In the genomic region with DNA sequence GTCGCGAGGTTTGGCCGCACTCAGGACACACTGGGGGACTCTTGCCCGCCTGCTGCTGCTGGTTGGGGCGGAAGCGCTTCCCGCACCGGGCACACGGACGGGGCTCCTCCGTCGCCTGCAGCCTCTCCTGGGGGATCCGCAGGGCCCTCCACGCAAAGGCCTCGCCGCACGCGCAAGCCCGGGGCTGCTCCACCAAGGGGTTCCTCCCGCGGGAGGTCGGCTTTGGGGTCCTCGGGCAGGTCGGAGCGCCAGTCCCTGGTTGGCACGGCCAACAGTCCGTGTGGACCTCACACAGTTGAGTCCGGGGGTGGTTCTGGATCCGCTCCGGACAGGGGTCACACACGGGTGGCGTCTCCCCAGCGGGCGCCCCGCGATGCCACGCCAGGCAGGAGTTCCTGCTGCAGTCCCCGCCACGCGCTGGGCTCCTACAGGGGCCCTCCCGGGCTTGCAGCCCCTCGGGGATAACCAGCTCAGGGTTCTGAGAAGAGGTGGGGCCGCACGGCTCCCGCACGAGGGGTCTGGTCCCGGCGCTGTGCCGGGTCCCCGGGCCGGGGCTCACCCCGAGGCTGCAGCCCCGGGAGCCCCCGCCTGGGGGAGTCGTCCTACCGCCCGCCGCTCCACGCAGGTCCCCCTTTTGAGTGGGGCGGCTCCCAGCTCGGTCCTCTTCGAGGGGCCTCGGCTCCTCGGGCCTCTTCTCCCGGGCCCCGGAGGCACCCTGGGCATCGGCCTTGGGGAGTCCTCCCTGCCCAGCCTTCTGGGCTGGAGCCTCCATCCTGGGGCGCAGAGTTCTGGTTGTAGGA, we compare ENCODE assay signal across 26 cellular contexts. TPM values are rescaled to one million over a fixed set of nuclear protein-coding genes. Genes with fewer than 3 reads are reported as not detected.
DNase-seq lines count a peak whose midpoint lies in the region; ATAC-seq and TF ChIP-seq lines count a peak whose summit lies in the region.
"Had no signal": no experiment of that assay in that cellular context is flagged by ENCODE, and none has a peak within 500 bp of the region (broad histone marks: within the 10 kb centered on the region; RNA-seq: fewer than 3 reads in every experiment).

No MANE protein-coding gene starts in this region.

- H3K27ac ChIP-seq in RWPE2 (ENCODE audit: poor library complexity, severe bottlenecking), result no peak overlapping the region
- H3K27ac ChIP-seq in osteoblast (ENCODE audit: low read depth, low read length), result no peak overlapping the region
- H3K27ac ChIP-seq: C4-2B had no signal

- intact Hi-C loops in natural killer cell (cut with micrococcal nuclease), result no loop called here

- no peaks in the 10 kb centered on the region for H4K20me1 ChIP-seq in osteoblast (ENCODE audit: insufficient read depth, low read length)

- H3K4me2 ChIP-seq in osteoblast (ENCODE audit: insufficient read depth, low read length), result no peak overlapping the region

- H3K79me2 ChIP-seq in osteoblast (ENCODE audit: insufficient read depth, low read length), result no peaks in the 10 kb centered on the region

- no peaks in the 10 kb centered on the region for H3K27me3 Mint-ChIP-seq in natural killer cell treated with Interleukin-12 subunit alpha and Interleukin-12 subunit beta and Interleukin-15 and Interleukin-18, amount 100 ng/mL, for 72 hours
- H3K27me3 Mint-ChIP-seq in natural killer cell (ENCODE audit: low read depth in 2 of 2), result no peaks in the 10 kb centered on the region
- H3K27me3 Mint-ChIP-seq: B cell had no signal

- H3K27me3 ChIP-seq in RWPE2 (ENCODE audit: insufficient read depth, poor library complexity, severe bottlenecking) (no peaks in the 10 kb centered on the region), osteoblast (ENCODE audit: insufficient read depth, low read length) (no peaks in the 10 kb centered on the region)

- no peaks in the 10 kb centered on the region for H3K36me3 ChIP-seq in RWPE2 (ENCODE audit: low read depth)
- H3K36me3 ChIP-seq in osteoblast (ENCODE audit: insufficient read depth, low read length), result no peaks in the 10 kb centered on the region

- H3K9me3 ChIP-seq in RWPE2 (ENCODE audit: severe bottlenecking), result no peaks in the 10 kb centered on the region
- no peaks in the 10 kb centered on the region for H3K9me3 ChIP-seq in osteoblast (ENCODE audit: low read depth, low read length)

- H3K9me3 Mint-ChIP-seq in natural killer cell treated with Interleukin-12 subunit alpha and Interleukin-12 subunit beta and Interleukin-15 and Interleukin-18, amount 100 ng/mL, for 72 hours, result no peaks in the 10 kb centered on the region
- no peaks in the 10 kb centered on the region for H3K9me3 Mint-ChIP-seq in natural killer cell
- H3K9me3 Mint-ChIP-seq: CD8-positive, alpha-beta T cell had no signal

- H3K4me3 ChIP-seq in RWPE2 (ENCODE audit: severe bottlenecking) (no peak overlapping the region), osteoblast (ENCODE audit: insufficient read depth, low read length) (no peak overlapping the region)

- H2AFZ ChIP-seq in osteoblast (ENCODE audit: low read length), result no peak overlapping the region

- no peak overlapping the region for H3K27ac Mint-ChIP-seq in natural killer cell treated with Interleukin-12 subunit alpha and Interleukin-12 subunit beta and Interleukin-15 and Interleukin-18, amount 100 ng/mL, for 72 hours
- H3K27ac Mint-ChIP-seq in natural killer cell, result no peak overlapping the region
- H3K27ac Mint-ChIP-seq: B cell; CD8-positive, alpha-beta T cell had no signal

- H3K36me3 Mint-ChIP-seq in natural killer cell treated with Interleukin-12 subunit alpha and Interleukin-12 subunit beta and Interleukin-15 and Interleukin-18, amount 100 ng/mL, for 72 hours, result no peaks in the 10 kb centered on the region
- H3K36me3 Mint-ChIP-seq in natural killer cell, result no peaks in the 10 kb centered on the region

- no peak overlapping the region for H3K4me3 Mint-ChIP-seq in natural killer cell treated with Interleukin-12 subunit alpha and Interleukin-12 subunit beta and Interleukin-15 and Interleukin-18, amount 100 ng/mL, for 72 hours
- no peak overlapping the region for H3K4me3 Mint-ChIP-seq in natural killer cell
- H3K4me3 Mint-ChIP-seq: B cell; CD8-positive, alpha-beta T cell had no signal

- no peak for TF ChIP-seq CTCF in natural killer cell (IDR thresholded peaks at IDR 0.05)
- no peak for TF ChIP-seq CTCF in RWPE2 (IDR thresholded peaks at IDR 0.05; ENCODE audit: poor library complexity, severe bottlenecking)
- no peak for TF ChIP-seq CTCF in osteoblast (IDR thresholded peaks at IDR 0.05; ENCODE audit: extremely low read depth, low read depth, low read length)

- H3K4me1 ChIP-seq in RWPE2 (ENCODE audit: insufficient read depth, poor library complexity, severe bottlenecking), result no peaks in the 10 kb centered on the region
- no peaks in the 10 kb centered on the region for H3K4me1 ChIP-seq in osteoblast (ENCODE audit: insufficient read depth, low read length)

- ATAC-seq in natural killer cell treated with Interleukin-12 subunit alpha and Interleukin-12 subunit beta and Interleukin-15 and Interleukin-18, amount 100 ng/mL, for 72 hours, result no peak
- ATAC-seq in natural killer cell (no peak), RWPE2 (ENCODE audit: low read depth) (no peak)
- ATAC-seq: CD8-positive, alpha-beta T cell; PC-3 had no signal

- DNase-seq in natural killer cell treated with Interleukin-12 subunit alpha and Interleukin-12 subunit beta and Interleukin-15 and Interleukin-18, amount 100 ng/mL, for 72 hours (ENCODE audit: low spot score), result peak; percentile 56
- DNase-seq in natural killer cell (no peak), RWPE2 (ENCODE audit: low spot score) (peak; percentile 68), osteoblast (ENCODE audit: insufficient read length, low spot score, missing footprints) (peak; percentile 65), epidermal melanocyte (ENCODE audit: insufficient read length, low spot score) (no peak), HT-29 (ENCODE audit: low spot score) (no peak), RPMI8226 (no peak)
- DNase-seq: Calu3; CD8-positive, alpha-beta T cell; DMS79 treated with DMSO at 0.1 percent for 48 hours; GF-D8; KBM-7; MV-4-11; NCI-H1105 treated with DMSO at 0.1 percent for 48 hours; NCI-H146; NCI-H2029; NCI-H446 treated with DMSO at 0.1 percent for 48 hours; NCI-H526; NCI-H82; NK-92 treated with Interleukin-12 subunit alpha and Interleukin-12 subunit beta, amount 100 ng/mL, for 24 hours; PC-3; SHP77 had no signal

- no peaks in the 10 kb centered on the region for H3K4me1 Mint-ChIP-seq in natural killer cell treated with Interleukin-12 subunit alpha and Interleukin-12 subunit beta and Interleukin-15 and Interleukin-18, amount 100 ng/mL, for 72 hours (ENCODE audit: low read depth in 2 of 2)
- H3K4me1 Mint-ChIP-seq in natural killer cell, result no peaks in the 10 kb centered on the region

RNA-seq across cellular contexts. Expression of a gene that starts 6.2 kb away (rescaled TPM):
- total RNA-seq in natural killer cell treated with Interleukin-12 subunit alpha and Interleukin-12 subunit beta and Interleukin-15 and Interleukin-18, amount 100 ng/mL, for 72 hours, result 1 to 10 TPM in 1 of 2 donors, under 1 TPM in 1; 0.52 to 1.4 TPM
- under 1 TPM; 0.40 to 0.61 (median 0.60) TPM for total RNA-seq in natural killer cell
- total RNA-seq in osteoblast, result 1.2 and 1.4 TPM in 2 replicates
- total RNA-seq in HT-29 (2014; rRNA removed; shearing (Covaris generic)), result 2.0 and 6.0 TPM in 2 replicates

RNA-seq across cellular contexts. Expression of a gene that starts 12.1 kb away (rescaled TPM):
- under 1 TPM; 0.71 to 0.86 TPM for total RNA-seq in natural killer cell treated with Interleukin-12 subunit alpha and Interleukin-12 subunit beta and Interleukin-15 and Interleukin-18, amount 100 ng/mL, for 72 hours
- total RNA-seq in natural killer cell, result 1 to 10 TPM in 2 of 3 donors, under 1 TPM in 1; 0.63 to 1.4 (median 1.3) TPM
- total RNA-seq in osteoblast, result 4.4 and 4.7 TPM in 2 replicates
- 8.3 and 10.4 TPM in 2 replicates for total RNA-seq in HT-29 (2014; rRNA removed; shearing (Covaris generic))

RNA-seq across cellular contexts. Expression of a gene that starts 15.5 kb away (rescaled TPM):
- total RNA-seq in natural killer cell treated with Interleukin-12 subunit alpha and Interleukin-12 subunit beta and Interleukin-15 and Interleukin-18, amount 100 ng/mL, for 72 hours, result 1 to 10 TPM; 4.4 to 5.2 TPM
- total RNA-seq in natural killer cell (10 to 100 TPM in 1 of 3 donors, 1 to 10 TPM in 2; 2.0 to 10.6 (median 3.5) TPM), osteoblast (1.1 and 1.5 TPM in 2 replicates)
- total RNA-seq in HT-29 (2014; rRNA removed; shearing (Covaris generic)), result 0.47 TPM in 1 of 2 replicates, not detected in the other
- total RNA-seq: Calu3 had no signal

RNA-seq across cellular contexts. Expression of a gene that starts 18.3 kb away (rescaled TPM):
- 100 to 1,000 TPM; 757 to 786 TPM for total RNA-seq in natural killer cell treated with Interleukin-12 subunit alpha and Interleukin-12 subunit beta and Interleukin-15 and Interleukin-18, amount 100 ng/mL, for 72 hours
- 100 to 1,000 TPM; 406 to 580 (median 525) TPM for total RNA-seq in natural killer cell
- total RNA-seq in osteoblast, result 1,166 and 1,239 TPM in 2 replicates
- 5,822 and 6,132 TPM in 2 replicates for total RNA-seq in HT-29 (2014; rRNA removed; shearing (Covaris generic))

RNA-seq across cellular contexts. Expression of a gene that starts 26.7 kb away (rescaled TPM):
- total RNA-seq in natural killer cell treated with Interleukin-12 subunit alpha and Interleukin-12 subunit beta and Interleukin-15 and Interleukin-18, amount 100 ng/mL, for 72 hours, result 1 to 10 TPM in 1 of 2 donors, under 1 TPM in 1; 0.59 to 3.2 TPM
- under 1 TPM in 1 of 3 donors, not detected in 2; 0.39 TPM for total RNA-seq in natural killer cell
- total RNA-seq in osteoblast, result not detected in 2 replicates
- 0.58 and 0.99 TPM in 2 replicates for total RNA-seq in HT-29 (2014; rRNA removed; shearing (Covaris generic))
- total RNA-seq: H4, SK-MEL-5 had no signal

Comparison
In these comparisons a context has a peak if more than half of its experiments do, and no peak if none do; other contexts are left out.
1. DNase-seq: peak in natural killer cell treated with Interleukin-12 subunit alpha and Interleukin-12 subunit beta and Interleukin-15 and Interleukin-18, amount 100 ng/mL, for 72 hours (single experiment), RWPE2 (single experiment) and osteoblast (single experiment); none in natural killer cell (single experiment), epidermal melanocyte (single experiment), HT-29 (single experiment) and RPMI8226 (single experiment).